In genomic region chr6:14328163-14328562, GRCh38 we compare ENCODE assay signal across 18 cellular contexts.
DNase-seq lines count a peak whose midpoint lies in the region; ATAC-seq and TF ChIP-seq lines count a peak whose summit lies in the region.
"Had no signal": no experiment of that assay in that cellular context is flagged by ENCODE, and none has a peak within 500 bp of the region (broad histone marks: within the 10 kb centered on the region; RNA-seq: fewer than 3 reads in every experiment).

No MANE protein-coding gene starts in this region.

- intact Hi-C loops in right cardiac atrium (cut with DNase I), result no loop called here
- intact Hi-C loops in left cardiac atrium (cut with DNase I), result no loop called here

- no peaks in the 10 kb centered on the region for H3K36me3 ChIP-seq in adipocyte (ENCODE audit: control insufficient read depth, insufficient read depth, low read length, severe bottlenecking)
- H3K36me3 ChIP-seq: BE2C; BLaER1 treated with 17β-estradiol and CSF1 and Interleukin-3, amounts not matched to agents 10 nM and 100 nM; HAP-1 had no signal

- peak overlapping the region; percentile 20 for H3K9ac ChIP-seq in adipocyte (ENCODE audit: low read length)
- H3K9ac ChIP-seq: BLaER1 treated with 17β-estradiol and CSF1 and Interleukin-3, amounts not matched to agents 10 nM and 100 nM had no signal

- no peaks in the 10 kb centered on the region for H3K4me1 ChIP-seq in right cardiac atrium (ENCODE audit: control insufficient read depth, insufficient read depth, low read length)
- peaks cover 29% of the 10 kb centered on the region for H3K4me1 ChIP-seq in adipocyte (ENCODE audit: control insufficient read depth, insufficient read depth, low read length)
- H3K4me1 ChIP-seq: BE2C, HAP-1 had no signal

- no peak overlapping the region for H3K27ac ChIP-seq in right cardiac atrium (ENCODE audit: low read length)
- H3K27ac ChIP-seq: BLaER1 treated with 17β-estradiol and CSF1 and Interleukin-3, amounts not matched to agents 10 nM and 100 nM had no signal

- no peak for TF ChIP-seq CTCF in fibroblast of pulmonary artery (IDR thresholded peaks at IDR 0.05; ENCODE audit: low read length, missing control alignments)

- H3K27me3 ChIP-seq in right cardiac atrium (ENCODE audit: control insufficient read depth, insufficient read depth) (no peaks in the 10 kb centered on the region), adipocyte (replicated peaks; ENCODE audit: control insufficient read depth, insufficient read depth, low read length) (no peaks in the 10 kb centered on the region)
- H3K27me3 ChIP-seq: BE2C; BLaER1 treated with 17β-estradiol and CSF1 and Interleukin-3, amounts not matched to agents 10 nM and 100 nM had no signal

- 74% methylated on average over 9 of the region's 9 CpGs for WGBS in right cardiac atrium

- H3K9me3 ChIP-seq in right cardiac atrium (ENCODE audit: control insufficient read depth, low read length) (no peaks in the 10 kb centered on the region), adipocyte (ENCODE audit: control insufficient read depth, low read length) (no peaks in the 10 kb centered on the region)
- H3K9me3 ChIP-seq: BE2C, HAP-1 had no signal

- peak in 1 of 3 donors; percentile 28 for DNase-seq in right cardiac atrium
- DNase-seq in left cardiac atrium, result no peak
- DNase-seq in adipocyte (ENCODE audit: low read depth), result no peak
- DNase-seq in fibroblast of pulmonary artery (ENCODE audit: low read depth), result peak; percentile 14
- no peak for DNase-seq in NCI-H1436 treated with DMSO at 0.1 percent for 48 hours (lab: John Stamatoyannopoulos, UW)
- no peak for DNase-seq in DMS 273 treated with DMSO at 0.1 percent for 48 hours (lab: John Stamatoyannopoulos, UW)
- DNase-seq: ACHN; AML-193; BE2C; CD4-positive, alpha-beta T cell; CD8-positive, alpha-beta memory T cell; DMS53; DMS79 treated with DMSO at 0.1 percent for 48 hours; GF-D8; HFFc6 had no signal

- H3K4me3 ChIP-seq in right cardiac atrium (ENCODE audit: low read length) (no peak overlapping the region), adipocyte (ENCODE audit: low read length) (no peak overlapping the region), fibroblast of pulmonary artery (replicated peaks; ENCODE audit: low read depth, low read length) (no peak overlapping the region)
- H3K4me3 ChIP-seq: BLaER1 treated with 17β-estradiol and CSF1 and Interleukin-3, amounts not matched to agents 10 nM and 100 nM; GM23338; HAP-1 had no signal

- ATAC-seq in right cardiac atrium, result peak; percentile 46 to 62
- ATAC-seq in left cardiac atrium, result no peak
- ATAC-seq: GM23338 had no signal

Comparison
In these comparisons a context has a peak if more than half of its experiments do, and no peak if none do; other contexts are left out.
1. ATAC-seq: peak in right cardiac atrium (2 of 2); none in left cardiac atrium (0 of 2).